In genomic region chr10:77659046-77659670, GRCh38 we compare ENCODE assay signal across 8 cellular contexts. TPM values are rescaled to one million over a fixed set of nuclear protein-coding genes. Genes with fewer than 3 reads are reported as not detected.
DNase-seq lines count a peak whose midpoint lies in the region; ATAC-seq, FAIRE-seq and TF ChIP-seq lines count a peak whose summit lies in the region.
"Not testable (repeated sequence)": the region's sequence is repeated elsewhere in the genome, so short reads cannot be mapped to it uniquely, and the experiment has no call there.
"Had no signal": no experiment of that assay in that cellular context is flagged by ENCODE, and none has a peak within 500 bp of the region (broad histone marks: within the 10 kb centered on the region; RNA-seq: fewer than 3 reads in every experiment).

No MANE protein-coding gene starts in this region.

- H4K20me1 ChIP-seq in HCT116 (ENCODE audit: insufficient read depth); endothelial cell of umbilical vein (replicated peaks; ENCODE audit: control insufficient read depth, extremely low read depth, insufficient read depth, low read length); hepatocyte (ENCODE audit: insufficient read depth, poor library complexity, severe bottlenecking): not testable (repeated sequence)

- RAD21 ChIA-PET in HCT116 (lab: Charles Lee; ENCODE audit: low non-redundant PET in 1 of 2, low total read pairs in 2 of 2, uncharacterized antibody in 2 of 2, unreplicated experiment in 2 of 2) = not testable (repeated sequence)

- not testable (repeated sequence) for BruUV-seq in HCT116 (replicated peaks; lab: Mats Ljungman, UMichigan)
- BruUV-seq in endothelial cell of umbilical vein (replicated peaks; lab: Mats Ljungman, UMichigan) = TSS peak; percentile 87

- intact Hi-C loops in HCT116 (cut with micrococcal nuclease); endothelial cell of umbilical vein (cut with micrococcal nuclease): not testable (repeated sequence)

- H3K79me2 ChIP-seq in HCT116 (ENCODE audit: insufficient read depth, low read length); endothelial cell of umbilical vein (ENCODE audit: control insufficient read depth, insufficient read depth, low read length); hepatocyte: not testable (repeated sequence)

- H3K36me3 ChIP-seq in HCT116 (ENCODE audit: control insufficient read depth in 1 of 2, insufficient read depth in 2 of 2, low read length in 2 of 2); endothelial cell of umbilical vein (ENCODE audit: control insufficient read depth in 2 of 2, extremely low read depth in 1 of 2, insufficient read depth in 2 of 2, low read length in 2 of 2); hepatocyte (replicated peaks; ENCODE audit: insufficient read depth, low read depth): not testable (repeated sequence)

- H2AFZ ChIP-seq in HCT116 (ENCODE audit: low read depth, low read length, poor library complexity, severe bottlenecking); endothelial cell of umbilical vein (ENCODE audit: low read depth, low read length); hepatocyte: not testable (repeated sequence)

- H3K27me3 Mint-ChIP-seq in WTC11 (ENCODE audit: low read depth); osteocyte (ENCODE audit: unreplicated experiment): not testable (repeated sequence)
- H3K27me3 Mint-ChIP-seq in brain = peaks cover 11% of the 10 kb centered on the region

- not testable (repeated sequence) for H3K4me1 ChIP-seq in HCT116 (ENCODE audit: control insufficient read depth in 1 of 2, insufficient read depth in 2 of 2, low read length in 2 of 2); endothelial cell of umbilical vein (ENCODE audit: control insufficient read depth, extremely low read depth, insufficient read depth, low read length)
- peaks cover 17% of the 10 kb centered on the region for H3K4me1 ChIP-seq in hepatocyte (ENCODE audit: insufficient read depth)

- TF ChIP-seq POLR2A in HCT116 (IDR thresholded peaks at IDR 0.05; ENCODE audit: borderline replicate concordance, extremely low read depth, insufficient read depth, insufficient read length); endothelial cell of umbilical vein (IDR thresholded peaks at IDR 0.05; ENCODE audit: low read depth, low read length): not testable (repeated sequence)

- not testable (repeated sequence) for DNase-seq in HCT116 (ENCODE audit: low read depth, low spot score); WTC11 (ENCODE audit: low spot score); endothelial cell of umbilical vein (ENCODE audit: low read depth, low spot score); hepatocyte (ENCODE audit: low spot score); osteocyte (ENCODE audit: extremely low spot score, unreplicated experiment)
- peak; percentile 54 for DNase-seq in MV-4-11 (lab: John Stamatoyannopoulos, UW)

- CTCF ChIA-PET in HCT116 (lab: Charles Lee) = not testable (repeated sequence)
- CTCF ChIA-PET in WTC11 (lab: Charles Lee) (interaction anchor here (1.1 kb wide), 1 partner anchor 53 kb away, joined by 3 read pairs; no protein-coding TSS in a partner anchor), endothelial cell of umbilical vein (lab: Charles Lee) (interaction anchor here (2.1 kb wide), 1 partner anchor 52 kb away, joined by 6 read pairs; no protein-coding TSS in a partner anchor)

- FAIRE-seq in endothelial cell of umbilical vein (lab: Jason Lieb, UNC) = not testable (repeated sequence)

- POLR2A ChIA-PET in HCT116 (lab: Charles Lee); endothelial cell of umbilical vein (lab: Charles Lee): not testable (repeated sequence)
- POLR2A ChIA-PET in WTC11 (lab: Charles Lee) = interaction anchor here (0.6 kb wide), 1 partner anchor 52 kb away, joined by 8 read pairs; no protein-coding TSS in a partner anchor

- WGBS in hepatocyte (ENCODE audit: low lambda C conversion rate, missing lambda C conversion rate) = 87% methylated on average over 3 of the region's 3 CpGs

- peak overlapping the region; percentile 69 for H3K27ac Mint-ChIP-seq in WTC11
- H3K27ac Mint-ChIP-seq in brain = peak overlapping the region in 4 of 5 experiments; percentile 48 to 76 (median 54)
- peak overlapping the region; percentile 7 for H3K27ac Mint-ChIP-seq in osteocyte (ENCODE audit: unreplicated experiment)

- H3K4me2 ChIP-seq in HCT116 (ENCODE audit: low read length); endothelial cell of umbilical vein (ENCODE audit: insufficient read depth, low read length); hepatocyte: not testable (repeated sequence)

- H3K4me3 ChIP-seq in HCT116 (replicated peaks in 1 of 2; ENCODE audit: low read depth in 1 of 2, low read length in 2 of 2); endothelial cell of umbilical vein (replicated peaks in 1 of 3; ENCODE audit: insufficient read depth in 1 of 3, low read depth in 1 of 3, low read length in 3 of 3); hepatocyte: not testable (repeated sequence)

- H3K36me3 Mint-ChIP-seq in WTC11 = peaks cover 24% of the 10 kb centered on the region
- H3K36me3 Mint-ChIP-seq in brain; osteocyte (ENCODE audit: unreplicated experiment): not testable (repeated sequence)

- H3K27ac ChIP-seq in HCT116 (ENCODE audit: low read depth, low read length); endothelial cell of umbilical vein (ENCODE audit: insufficient read depth, low read depth, low read length): not testable (repeated sequence)
- peak overlapping the region; percentile 78 for H3K27ac ChIP-seq in hepatocyte

- H3K4me1 Mint-ChIP-seq in WTC11 (peaks cover 20% of the 10 kb centered on the region), brain (peaks cover 42% of the 10 kb centered on the region)
- not testable (repeated sequence) for H3K4me1 Mint-ChIP-seq in osteocyte (ENCODE audit: unreplicated experiment)

- TF ChIP-seq CTCF in HCT116 (IDR thresholded peaks at IDR 0.05 in 2 of 3, conservative IDR thresholded peaks at IDR 0.05 in 1 of 3; ENCODE audit: borderline replicate concordance in 1 of 3, insufficient read depth in 1 of 3, low read depth in 2 of 3, low read length in 2 of 3); WTC11 (IDR thresholded peaks at IDR 0.05); brain (conservative IDR thresholded peaks at IDR 0.05); endothelial cell of umbilical vein (IDR thresholded peaks at IDR 0.05; ENCODE audit: extremely low read depth in 1 of 2, insufficient read depth in 1 of 2, low read depth in 1 of 2, low read length in 2 of 2); hepatocyte (IDR thresholded peaks at IDR 0.05; ENCODE audit: poor library complexity); osteocyte (IDR thresholded peaks at IDR 0.05): not testable (repeated sequence)

- not testable (repeated sequence) for H3K9ac ChIP-seq in HCT116 (ENCODE audit: low read length); endothelial cell of umbilical vein (replicated peaks; ENCODE audit: extremely low read depth, insufficient read depth, low read length)

- H3K9me2 ChIP-seq in HCT116 (ENCODE audit: insufficient read depth); hepatocyte (replicated peaks; ENCODE audit: insufficient read depth): not testable (repeated sequence)

- H3K9me3 Mint-ChIP-seq in WTC11 (peaks cover 35% of the 10 kb centered on the region), brain (peaks cover 1 to 18% (median 11%) of the 10 kb centered on the region in 5 experiments), osteocyte (ENCODE audit: unreplicated experiment) (peaks cover 17% of the 10 kb centered on the region)

- TF ChIP-seq RAD21 in HCT116 (IDR thresholded peaks at IDR 0.05; ENCODE audit: low read depth) = not testable (repeated sequence)

- dilution Hi-C loops in endothelial cell of umbilical vein (cut with MboI; ENCODE audit: extremely low pct_ligation_motif_present, low sequenced_read_pairs) = not testable (repeated sequence)

- H3K27me3 ChIP-seq in HCT116 (ENCODE audit: insufficient read depth, low read length); endothelial cell of umbilical vein (ENCODE audit: control insufficient read depth in 2 of 2, insufficient read depth in 2 of 2, low read length in 2 of 2); hepatocyte: not testable (repeated sequence)

- ATAC-seq in HCT116, WTC11: not testable (repeated sequence)

- H3K4me3 Mint-ChIP-seq in WTC11; brain; osteocyte (ENCODE audit: unreplicated experiment): not testable (repeated sequence)

- H3K9me1 ChIP-seq in endothelial cell of umbilical vein (replicated peaks; ENCODE audit: control insufficient read depth, extremely low read depth, insufficient read depth, low read length) = not testable (repeated sequence)

- H3K9me3 ChIP-seq in HCT116 (ENCODE audit: control insufficient read depth in 1 of 2, insufficient read depth in 1 of 2, low read depth in 1 of 2, low read length in 2 of 2); endothelial cell of umbilical vein (replicated peaks; ENCODE audit: control insufficient read depth, insufficient read depth, low read length); hepatocyte (ENCODE audit: low read depth): not testable (repeated sequence)

RNA-seq across cellular contexts. Expression of gene KCNMA1, which starts 21.6 kb away (rescaled TPM):
- total RNA-seq in HCT116 (2021; ENCODE audit: unreplicated experiment) = 0.49 TPM
- not detected in 2 replicates for polyA plus RNA-seq in HCT116 (2012)
- 4.1 to 7.3 TPM (median 5.3 TPM) in 3 replicates for total RNA-seq in WTC11 (2021)
- polyA plus RNA-seq in brain (ENCODE audit: insufficient read depth, low read depth, low replicate concordance) = 11.6 TPM
- total RNA-seq in endothelial cell of umbilical vein = 0.44 and 0.82 TPM in 2 replicates
- polyA plus RNA-seq in endothelial cell of umbilical vein = 0.10 and 0.14 TPM in 2 replicates
- polyA plus RNA-seq in endothelial cell of umbilical vein (2011; cell fraction: cytosol; rRNA removed) = 0.09 and 0.10 TPM in 2 replicates
- polyA plus RNA-seq in endothelial cell of umbilical vein (2011; cell fraction: nucleus; rRNA removed) = 0.14 and 0.87 TPM in 2 replicates
- polyA plus RNA-seq in endothelial cell of umbilical vein (2012) = 2.0 and 3.4 TPM in 2 replicates
- polyA minus RNA-seq in endothelial cell of umbilical vein = 0.45 and 0.63 TPM in 2 replicates
- not detected for polyA minus RNA-seq in endothelial cell of umbilical vein (2011; cell fraction: cytosol; rRNA and poly(A)+ RNA removed)
- 0.63 and 2.0 TPM in 2 replicates for polyA minus RNA-seq in endothelial cell of umbilical vein (2011; cell fraction: nucleus; rRNA and poly(A)+ RNA removed)
- 26.0 and 42.6 TPM in 2 replicates for total RNA-seq in hepatocyte
- polyA plus RNA-seq in hepatocyte = 69.1 and 73.3 TPM in 2 replicates
- 95.5 and 98.1 TPM in 2 replicates for total RNA-seq in osteocyte
- total RNA-seq: CD8-positive, alpha-beta T cell had no signal

Comparison
In these comparisons a context has a peak if more than half of its experiments do, and no peak if none do; other contexts are left out.
1. H3K27ac Mint-ChIP-seq: peak in every context shown above with its lines; median percentile 69 in WTC11; 54 in brain; 7 in osteocyte.